Comparison of ENCODE assay signal across 8 cellular contexts in genomic region chr1:184387069-184387870, GRCh38. TPM values are rescaled to one million over a fixed set of nuclear protein-coding genes. Genes with fewer than 3 reads are reported as not detected.
DNase-seq lines count a peak whose midpoint lies in the region; ATAC-seq lines count a peak whose summit lies in the region.

No MANE protein-coding gene starts in this region.

- H3K9me3 ChIP-seq in mesodermal cell (ENCODE audit: control insufficient read depth, low read length): no peaks in the 10 kb centered on the region

- H3K27ac Mint-ChIP-seq in activated CD4-positive, alpha-beta T cell treated with anti-CD3 and anti-CD28 coated beads, Interleukin-2, amount 10 ng/mL, durations not matched to agents 7 days and 5 days: peak overlapping the region; percentile 72

- ATAC-seq in stimulated activated naive CD8-positive, alpha-beta T cell treated with anti-CD3 and anti-CD28 coated beads, Interleukin-15, Interleukin-2, amounts not matched to agents 100 U/mL and 50 U/mL, for 24 hours: peak; percentile 26

- peaks cover 17% of the 10 kb centered on the region for H3K4me1 Mint-ChIP-seq in activated CD4-positive, alpha-beta T cell treated with anti-CD3 and anti-CD28 coated beads, Interleukin-2, amount 10 ng/mL, durations not matched to agents 7 days and 5 days

- no peaks in the 10 kb centered on the region for H3K9me3 Mint-ChIP-seq in activated CD4-positive, alpha-beta T cell treated with anti-CD3 and anti-CD28 coated beads, Interleukin-2, amount 10 ng/mL, durations not matched to agents 7 days and 5 days

- H3K4me3 Mint-ChIP-seq in activated CD4-positive, alpha-beta T cell treated with anti-CD3 and anti-CD28 coated beads, Interleukin-2, amount 10 ng/mL, durations not matched to agents 7 days and 5 days: peak overlapping the region; percentile 78

- no peaks in the 10 kb centered on the region for H3K36me3 ChIP-seq in mesodermal cell (ENCODE audit: control insufficient read depth, insufficient read depth, low read length)

- POLR2A ChIA-PET in activated CD4-positive, alpha-beta T cell treated with anti-CD3 and anti-CD28 coated beads, Interleukin-2, amount 10 ng/mL, durations not matched to agents 7 days and 5 days (lab: Charles Lee): no interaction called here

- peak overlapping the region; percentile 91 for H3K4me3 ChIP-seq in mesodermal cell (ENCODE audit: extremely low read depth, insufficient read depth, low read length, poor library complexity, severe bottlenecking)

- CTCF ChIA-PET in activated CD4-positive, alpha-beta T cell treated with anti-CD3 and anti-CD28 coated beads, Interleukin-2, amount 10 ng/mL, durations not matched to agents 7 days and 5 days (lab: Charles Lee): interaction anchor here (0.9 to 1.4 kb wide), 2 partner anchors 12 to 26 kb away, joined by 3 to 4 read pairs; no protein-coding TSS in a partner anchor

- H3K4me1 ChIP-seq in mesodermal cell (ENCODE audit: control insufficient read depth, insufficient read depth, low read length, poor library complexity, severe bottlenecking): peaks cover 5% of the 10 kb centered on the region

- peaks cover 2% of the 10 kb centered on the region for H3K36me3 Mint-ChIP-seq in activated CD4-positive, alpha-beta T cell treated with anti-CD3 and anti-CD28 coated beads, Interleukin-2, amount 10 ng/mL, durations not matched to agents 7 days and 5 days (ENCODE audit: low read depth)

- 0 to 1% methylated on average over 21 to 31 of the region's 67 CpGs for WGBS in mesodermal cell (ENCODE audit: insufficient coverage in 2 of 2), 2 experiments

- no peak overlapping the region for H3K27ac ChIP-seq in mesodermal cell (ENCODE audit: low read depth, low read length, severe bottlenecking)

- peak; percentile 49 to 72 for DNase-seq in NCI-H2081 (lab: John Stamatoyannopoulos, UW)
- no peak for DNase-seq in NCI-H2081 treated with DMSO at 0.1 percent for 48 hours (lab: John Stamatoyannopoulos, UW)
- DNase-seq in HK-2 (ENCODE audit: unreplicated experiment): peak; percentile 8
- DNase-seq in activated CD4-positive, alpha-beta T cell treated with anti-CD3 and anti-CD28 coated beads, Interleukin-2, amount 10 ng/mL, durations not matched to agents 7 days and 5 days: peak; percentile 47
- peak; percentile 3 for DNase-seq in effector CD4-positive, alpha-beta T cell
- DNase-seq in stimulated activated naive CD8-positive, alpha-beta T cell treated with anti-CD3 and anti-CD28 coated beads, Interleukin-15, Interleukin-2, amounts not matched to agents 100 U/mL and 50 U/mL, for 24 hours: peak; percentile 38
- DNase-seq in pons (ENCODE audit: low spot score): no peak

- peaks cover 77% of the 10 kb centered on the region for H3K27me3 Mint-ChIP-seq in activated CD4-positive, alpha-beta T cell treated with anti-CD3 and anti-CD28 coated beads, Interleukin-2, amount 10 ng/mL, durations not matched to agents 7 days and 5 days

RNA-seq across cellular contexts. Expression of gene C1orf21, which starts 0.4 kb away (rescaled TPM):
- total RNA-seq in activated CD4-positive, alpha-beta T cell treated with anti-CD3 and anti-CD28 coated beads, Interleukin-2, amount 10 ng/mL, durations not matched to agents 7 days and 5 days: 1 to 10 TPM; 7.4 to 8.1 TPM
- polyA plus RNA-seq in mesodermal cell (2013, experiment 1 of 2): 31.3 TPM
- polyA plus RNA-seq in mesodermal cell (2013, experiment 2 of 2): 42.2 TPM

Comparison
In these comparisons a context has a peak if more than half of its experiments do, and no peak if none do; other contexts are left out.
1. DNase-seq: peak in NCI-H2081 (2 of 2), HK-2 (single experiment), activated CD4-positive, alpha-beta T cell treated with anti-CD3 and anti-CD28 coated beads, Interleukin-2, amount 10 ng/mL, durations not matched to agents 7 days and 5 days (single experiment), effector CD4-positive, alpha-beta T cell (single experiment) and stimulated activated naive CD8-positive, alpha-beta T cell treated with anti-CD3 and anti-CD28 coated beads, Interleukin-15, Interleukin-2, amounts not matched to agents 100 U/mL and 50 U/mL, for 24 hours (single experiment); none in NCI-H2081 treated with DMSO at 0.1 percent for 48 hours (single experiment) and pons (single experiment).